Comparison of ENCODE assay signal across 9 cellular contexts in genomic region chr3:65597225-65597951, GRCh38.
DNase-seq lines count a peak whose midpoint lies in the region; ATAC-seq and TF ChIP-seq lines count a peak whose summit lies in the region.
"Had no signal": no experiment of that assay in that cellular context is flagged by ENCODE, and none has a peak within 500 bp of the region (broad histone marks: within the 10 kb centered on the region; RNA-seq: fewer than 3 reads in every experiment).

No MANE protein-coding gene starts in this region.

- H2AFZ ChIP-seq in fibroblast of lung (ENCODE audit: low read length): peak overlapping the region; percentile 35

- no peak overlapping the region for H3K9ac ChIP-seq in fibroblast of lung (ENCODE audit: insufficient read depth, low read length)

- H3K36me3 Mint-ChIP-seq in activated CD8-positive, alpha-beta memory T cell treated with anti-CD3 and anti-CD28 coated beads, Interleukin-2, amount 10 ng/mL, durations not matched to agents 7 days and 5 days: no peaks in the 10 kb centered on the region

- CTCF ChIA-PET in activated CD8-positive, alpha-beta memory T cell treated with anti-CD3 and anti-CD28 coated beads, Interleukin-2, amount 10 ng/mL, durations not matched to agents 7 days and 5 days (lab: Charles Lee): no interaction called here

- ATAC-seq in HG02870 (IDR thresholded peaks at IDR 0.05; ENCODE audit: unreplicated experiment) (no peak), GM19467 (IDR thresholded peaks at IDR 0.05; ENCODE audit: unreplicated experiment) (no peak)
- no peak for ATAC-seq in activated CD8-positive, alpha-beta memory T cell treated with anti-CD3 and anti-CD28 coated beads, Interleukin-2, amount 10 ng/mL, durations not matched to agents 7 days and 5 days

- no peak overlapping the region for H3K27ac Mint-ChIP-seq in activated CD8-positive, alpha-beta memory T cell treated with anti-CD3 and anti-CD28 coated beads, Interleukin-2, amount 10 ng/mL, durations not matched to agents 7 days and 5 days

- no peaks in the 10 kb centered on the region for H3K4me1 Mint-ChIP-seq in activated CD8-positive, alpha-beta memory T cell treated with anti-CD3 and anti-CD28 coated beads, Interleukin-2, amount 10 ng/mL, durations not matched to agents 7 days and 5 days

- TF ChIP-seq CTCF in fibroblast of lung (conservative IDR thresholded peaks at IDR 0.05 in 1 of 2, IDR thresholded peaks at IDR 0.05 in 1 of 2; ENCODE audit: low read depth in 1 of 2, low read length in 2 of 2): no peak

- H3K4me3 Mint-ChIP-seq in activated CD8-positive, alpha-beta memory T cell treated with anti-CD3 and anti-CD28 coated beads, Interleukin-2, amount 10 ng/mL, durations not matched to agents 7 days and 5 days: no peak overlapping the region

- H3K4me3 ChIP-seq in fibroblast of lung (replicated peaks in 1 of 4; ENCODE audit: control extremely low read depth in 1 of 4, insufficient read depth in 1 of 4, low read depth in 3 of 4, low read length in 4 of 4): peak overlapping the region; percentile 46 to 53 (median 50)

- peaks cover 3% of the 10 kb centered on the region for H3K4me1 ChIP-seq in fibroblast of lung (ENCODE audit: control insufficient read depth, extremely low read depth, insufficient read depth, low read length)

- no peaks in the 10 kb centered on the region for H3K79me2 ChIP-seq in fibroblast of lung (ENCODE audit: control insufficient read depth, insufficient read depth, low read length)

- H4K20me1 ChIP-seq in fibroblast of lung (ENCODE audit: control insufficient read depth, extremely low read depth, insufficient read depth, low read length): no peaks in the 10 kb centered on the region

- peaks cover 17% of the 10 kb centered on the region for H3K27me3 Mint-ChIP-seq in activated CD8-positive, alpha-beta memory T cell treated with anti-CD3 and anti-CD28 coated beads, Interleukin-2, amount 10 ng/mL, durations not matched to agents 7 days and 5 days

- H3K36me3 ChIP-seq in fibroblast of lung (ENCODE audit: control insufficient read depth, insufficient read depth, low read length): no peaks in the 10 kb centered on the region

- peak overlapping the region; percentile 88 for H3K4me2 ChIP-seq in fibroblast of lung (ENCODE audit: extremely low read depth, insufficient read depth, low read length)

- no peaks in the 10 kb centered on the region for H3K9me3 Mint-ChIP-seq in activated CD8-positive, alpha-beta memory T cell treated with anti-CD3 and anti-CD28 coated beads, Interleukin-2, amount 10 ng/mL, durations not matched to agents 7 days and 5 days (ENCODE audit: low read depth)

- DNase-seq in AG08396 (ENCODE audit: low spot score): peak; percentile 55
- DNase-seq in NCI-H446 (lab: John Stamatoyannopoulos, UW): peak; percentile 40 to 79
- DNase-seq in fibroblast of lung (ENCODE audit: low read depth in 2 of 2): peak; percentile 45 to 68
- peak; percentile 41 for DNase-seq in myocyte (ENCODE audit: low read depth)
- no peak for DNase-seq in activated CD8-positive, alpha-beta memory T cell treated with anti-CD3 and anti-CD28 coated beads, Interleukin-2, amount 10 ng/mL, durations not matched to agents 7 days and 5 days
- DNase-seq in DMS53 (lab: John Stamatoyannopoulos, UW): no peak
- DNase-seq: effector CD4-positive, alpha-beta T cell had no signal

- peak overlapping the region; percentile 19 for H3K27ac ChIP-seq in fibroblast of lung (ENCODE audit: insufficient read depth, low read length)

- H3K27me3 ChIP-seq in fibroblast of lung (ENCODE audit: control insufficient read depth, insufficient read depth, low read length): no peaks in the 10 kb centered on the region

- H3K9me3 ChIP-seq in fibroblast of lung (ENCODE audit: control insufficient read depth, insufficient read depth, low read depth, low read length): no peaks in the 10 kb centered on the region

Comparison
In these comparisons a context has a peak if more than half of its experiments do, and no peak if none do; other contexts are left out.
1. DNase-seq: peak in AG08396 (single experiment), NCI-H446 (2 of 2), fibroblast of lung (2 of 2) and myocyte (single experiment); none in activated CD8-positive, alpha-beta memory T cell treated with anti-CD3 and anti-CD28 coated beads, Interleukin-2, amount 10 ng/mL, durations not matched to agents 7 days and 5 days (single experiment) and DMS53 (single experiment).